ENCODE assay signal across 11 cellular contexts in genomic region chrX:56762707-56763555, GRCh38. TPM values are rescaled to one million over a fixed set of nuclear protein-coding genes. Genes with fewer than 3 reads are reported as not detected.
DNase-seq lines count a peak whose midpoint lies in the region; ATAC-seq and TF ChIP-seq lines count a peak whose summit lies in the region.
"Had no signal": no experiment of that assay in that cellular context is flagged by ENCODE, and none has a peak within 500 bp of the region (broad histone marks: within the 10 kb centered on the region; RNA-seq: fewer than 3 reads in every experiment).

No MANE protein-coding gene starts in this region.

- BruUV-seq in Caco-2 (replicated peaks; lab: Mats Ljungman, UMichigan) = no TSS peak

- no peaks in the 10 kb centered on the region for H3K27me3 ChIP-seq in Caco-2 (replicated peaks; ENCODE audit: control insufficient read depth, insufficient read depth, low read length)
- H3K27me3 ChIP-seq: left lung, MG63, right lobe of liver had no signal

- CTCF ChIA-PET in Caco-2 (lab: Charles Lee) = interaction anchor here (2.2 kb wide), 1 partner anchor 215 kb away, joined by 8 read pairs; no protein-coding TSS in a partner anchor

- DNase-seq in Caco-2 (no peak), GM03348 (ENCODE audit: low spot score) (no peak), GM19238 (ENCODE audit: insufficient read length, low spot score) (no peak)
- no peak for DNase-seq in activated T-helper 2 cell treated with anti-CD3 and anti-CD28 coated beads, Interferon-gamma antibody, Interleukin-2, Interleukin-4, amounts not matched to agents 10 μg/mL and 5 μg/mL and 100 μg/mL, durations not matched to agents 14 hours and 24 hours and 36 hours (ENCODE audit: low spot score)
- DNase-seq: MG63 had no signal

- intact Hi-C loops in Caco-2 (cut with micrococcal nuclease; ENCODE audit: unreplicated experiment) = no loop called here
- intact Hi-C loops in activated T-helper 2 cell treated with anti-CD3 and anti-CD28 coated beads, Interferon-gamma antibody, Interleukin-2, Interleukin-4, amounts not matched to agents 10 μg/mL and 5 μg/mL and 100 μg/mL, durations not matched to agents 14 hours and 24 hours and 36 hours (cut with micrococcal nuclease) = no loop called here

- no peak overlapping the region for H3K4me3 Mint-ChIP-seq in Caco-2 (ENCODE audit: unreplicated experiment)
- peak overlapping the region; percentile 74 for H3K4me3 Mint-ChIP-seq in activated T-helper 2 cell treated with anti-CD3 and anti-CD28 coated beads, Interferon-gamma antibody, Interleukin-2, Interleukin-4, amounts not matched to agents 10 μg/mL and 5 μg/mL and 100 μg/mL, durations not matched to agents 14 hours and 24 hours and 36 hours (ENCODE audit: low read depth)
- peak overlapping the region in 1 of 3 experiments; percentile 87 for H3K4me3 Mint-ChIP-seq in nephron

- peaks cover 9% of the 10 kb centered on the region for H3K4me1 Mint-ChIP-seq in Caco-2 (ENCODE audit: low read depth, unreplicated experiment)
- peaks cover 40% of the 10 kb centered on the region for H3K4me1 Mint-ChIP-seq in activated T-helper 2 cell treated with anti-CD3 and anti-CD28 coated beads, Interferon-gamma antibody, Interleukin-2, Interleukin-4, amounts not matched to agents 10 μg/mL and 5 μg/mL and 100 μg/mL, durations not matched to agents 14 hours and 24 hours and 36 hours (ENCODE audit: low read depth)
- peaks cover 28% of the 10 kb centered on the region for H3K4me1 Mint-ChIP-seq in nephron

- no peak overlapping the region for H3K4me3 ChIP-seq in Caco-2 (ENCODE audit: low read depth, low read length)
- H3K4me3 ChIP-seq: MG63 had no signal

- H3K27ac Mint-ChIP-seq in Caco-2 (ENCODE audit: unreplicated experiment) (peak overlapping the region; percentile 61), nephron (peak overlapping the region; percentile 97 to 100 (median 99))
- peak overlapping the region; percentile 90 for H3K27ac Mint-ChIP-seq in activated T-helper 2 cell treated with anti-CD3 and anti-CD28 coated beads, Interferon-gamma antibody, Interleukin-2, Interleukin-4, amounts not matched to agents 10 μg/mL and 5 μg/mL and 100 μg/mL, durations not matched to agents 14 hours and 24 hours and 36 hours

- H3K9me3 Mint-ChIP-seq in Caco-2 (ENCODE audit: unreplicated experiment) = no peaks in the 10 kb centered on the region
- no peaks in the 10 kb centered on the region for H3K9me3 Mint-ChIP-seq in activated T-helper 2 cell treated with anti-CD3 and anti-CD28 coated beads, Interferon-gamma antibody, Interleukin-2, Interleukin-4, amounts not matched to agents 10 μg/mL and 5 μg/mL and 100 μg/mL, durations not matched to agents 14 hours and 24 hours and 36 hours
- peaks cover 6% of the 10 kb centered on the region for H3K9me3 Mint-ChIP-seq in nephron

- H3K36me3 Mint-ChIP-seq in Caco-2 (ENCODE audit: insufficient read depth, unreplicated experiment) = no peaks in the 10 kb centered on the region
- peaks cover 6% of the 10 kb centered on the region for H3K36me3 Mint-ChIP-seq in activated T-helper 2 cell treated with anti-CD3 and anti-CD28 coated beads, Interferon-gamma antibody, Interleukin-2, Interleukin-4, amounts not matched to agents 10 μg/mL and 5 μg/mL and 100 μg/mL, durations not matched to agents 14 hours and 24 hours and 36 hours (ENCODE audit: low read depth)
- peaks cover 15% of the 10 kb centered on the region for H3K36me3 Mint-ChIP-seq in nephron (ENCODE audit: low read depth)

- H3K4me1 ChIP-seq in Caco-2 = no peaks in the 10 kb centered on the region

- no peaks in the 10 kb centered on the region for H3K36me3 ChIP-seq in Caco-2 (ENCODE audit: control insufficient read depth, insufficient read depth, low read length)
- H3K36me3 ChIP-seq: left lung, MG63, right lobe of liver had no signal

- ATAC-seq in HG02610 (IDR thresholded peaks at IDR 0.05; ENCODE audit: unreplicated experiment) (peak; percentile 26), GM21576 (IDR thresholded peaks at IDR 0.05; ENCODE audit: unreplicated experiment) (no peak), HG03460 (IDR thresholded peaks at IDR 0.05; ENCODE audit: unreplicated experiment) (no peak)

- H3K27me3 Mint-ChIP-seq in Caco-2 (ENCODE audit: insufficient read depth, unreplicated experiment) (no peaks in the 10 kb centered on the region), nephron (ENCODE audit: low read depth) (no peaks in the 10 kb centered on the region)
- no peaks in the 10 kb centered on the region for H3K27me3 Mint-ChIP-seq in activated T-helper 2 cell treated with anti-CD3 and anti-CD28 coated beads, Interferon-gamma antibody, Interleukin-2, Interleukin-4, amounts not matched to agents 10 μg/mL and 5 μg/mL and 100 μg/mL, durations not matched to agents 14 hours and 24 hours and 36 hours (ENCODE audit: low read depth)

- POLR2A ChIA-PET in Caco-2 (lab: Charles Lee) = no interaction called here

- H3K9me3 ChIP-seq in Caco-2 = no peaks in the 10 kb centered on the region
- H3K9me3 ChIP-seq: left lung, MG63, right lobe of liver had no signal

- TF ChIP-seq CTCF in Caco-2 (IDR thresholded peaks at IDR 0.05; ENCODE audit: insufficient read depth in 1 of 2, low read depth in 1 of 2, low read length in 1 of 2, severe bottlenecking in 1 of 2, unreplicated experiment in 1 of 2) (no peak), nephron (IDR thresholded peaks at IDR 0.05; ENCODE audit: unreplicated experiment in 3 of 3) (no peak)

RNA-seq across cellular contexts. Expression of gene NBDY, which starts 33.9 kb away (rescaled TPM):
- total RNA-seq in Caco-2 (2022) = 27.9 and 29.4 TPM in 2 replicates
- 33.9 and 36.5 TPM in 2 replicates for total RNA-seq in activated T-helper 2 cell treated with anti-CD3 and anti-CD28 coated beads, Interferon-gamma antibody, Interleukin-2, Interleukin-4, amounts not matched to agents 10 μg/mL and 5 μg/mL and 100 μg/mL, durations not matched to agents 14 hours and 24 hours and 36 hours
